In genomic region chr10:63711866-63712716, GRCh38 we compare ENCODE assay signal across 8 cellular contexts.
A peak's percentile ranks its signal among the peaks of the same experiment; 100 is the strongest.
DNase-seq lines count a peak whose midpoint lies in the region; TF ChIP-seq lines count a peak whose summit lies in the region.

No MANE protein-coding gene starts in this region.

- no peak overlapping the region for H3K4me2 ChIP-seq in MM.1S (ENCODE audit: low read depth, low read length)

- no peak overlapping the region for H3K9ac ChIP-seq in MM.1S (ENCODE audit: low read length)

- H2AFZ ChIP-seq in MM.1S (ENCODE audit: low read length), result no peak overlapping the region

- TF ChIP-seq CTCF in MM.1S (IDR thresholded peaks at IDR 0.05; ENCODE audit: low read length) (no peak), nephron progenitor cell (IDR thresholded peaks at IDR 0.05) (no peak)

- no peak overlapping the region for H3K4me3 Mint-ChIP-seq in nephron progenitor cell

- no peaks in the 10 kb centered on the region for H3K79me2 ChIP-seq in MM.1S (ENCODE audit: low read length)

- H3K27ac ChIP-seq in epithelial cell of prostate, result peak overlapping the region; percentile 73
- no peak overlapping the region for H3K27ac ChIP-seq in MM.1S (ENCODE audit: low read length)

- H3K4me1 ChIP-seq in MM.1S (ENCODE audit: low read length), result no peaks in the 10 kb centered on the region

- DNase-seq in NCI-H510A (lab: John Stamatoyannopoulos, UW) (peak; percentile 22), NCI-H510A treated with DMSO at 0.1 percent for 48 hours (lab: John Stamatoyannopoulos, UW) (no peak), RPMI7951 (ENCODE audit: low read depth) (peak; percentile 99), epithelial cell of prostate (ENCODE audit: low read depth, low spot score) (peak; percentile 93), midbrain (lab: John Stamatoyannopoulos, UW) (peak; percentile 76), MM.1S (no peak), nephron progenitor cell (no peak)
- no peak for DNase-seq in activated T-cell treated with anti-CD3 and anti-CD28 coated beads, Interleukin-2, amount 50 U/mL, for 48 hours

- peaks cover 50% of the 10 kb centered on the region for H3K4me1 Mint-ChIP-seq in nephron progenitor cell

- no peaks in the 10 kb centered on the region for H3F3A ChIP-seq in MM.1S (ENCODE audit: insufficient read depth, low read length)

- no peaks in the 10 kb centered on the region for H3K9me3 ChIP-seq in MM.1S (replicated peaks; ENCODE audit: insufficient read depth, low read length)

- no peaks in the 10 kb centered on the region for H4K20me1 ChIP-seq in MM.1S (ENCODE audit: insufficient read depth, low read length)

- H3K27me3 Mint-ChIP-seq in nephron progenitor cell (ENCODE audit: low read depth, poor library complexity), result peaks cover 3% of the 10 kb centered on the region

- no peaks in the 10 kb centered on the region for H3K9me3 Mint-ChIP-seq in nephron progenitor cell

- H3K27ac Mint-ChIP-seq in nephron progenitor cell, result no peak overlapping the region

- H3K36me3 Mint-ChIP-seq in nephron progenitor cell (ENCODE audit: low read depth), result no peaks in the 10 kb centered on the region

- no peaks in the 10 kb centered on the region for H3K36me3 ChIP-seq in MM.1S (replicated peaks; ENCODE audit: insufficient read depth, low read length)

- H3K27me3 ChIP-seq in MM.1S (replicated peaks; ENCODE audit: insufficient read depth, low read length), result no peaks in the 10 kb centered on the region

- no peaks in the 10 kb centered on the region for H3K9me2 ChIP-seq in MM.1S (replicated peaks; ENCODE audit: insufficient read depth, low read length)

- no peak overlapping the region for H3K4me3 ChIP-seq in MM.1S (ENCODE audit: low read length)

Comparison
In these comparisons a context has a peak if more than half of its experiments do, and no peak if none do; other contexts are left out.
1. DNase-seq: peak in NCI-H510A (single experiment), RPMI7951 (single experiment), epithelial cell of prostate (single experiment) and midbrain (single experiment); none in NCI-H510A treated with DMSO at 0.1 percent for 48 hours (single experiment), MM.1S (single experiment), nephron progenitor cell (single experiment) and activated T-cell treated with anti-CD3 and anti-CD28 coated beads, Interleukin-2, amount 50 U/mL, for 48 hours (0 of 2).